In genomic region chr5:128216860-128217531, GRCh38 we compare ENCODE assay signal across 1 cellular context.
TF ChIP-seq lines count a peak whose summit lies in the region.

No MANE protein-coding gene starts in this region.

TF ChIP-seq in HepG2, 621 proteins besides CTCF, POLR2A, EP300 and RAD21:
- TF ChIP-seq HMGA1 (CRISPR knock-in tag; conservative IDR thresholded peaks at IDR 0.05), result no peak
- TF ChIP-seq RORA (CRISPR knock-in tag; IDR thresholded peaks at IDR 0.05), result no peak
- no peak for TF ChIP-seq ZNF180 (CRISPR knock-in tag; IDR thresholded peaks at IDR 0.05; ENCODE audit: borderline replicate concordance, low read depth)
- no peak for TF ChIP-seq BRD4 (CRISPR knock-in tag; IDR thresholded peaks at IDR 0.05)
- TF ChIP-seq ATF5 (CRISPR knock-in tag; IDR thresholded peaks at IDR 0.05; ENCODE audit: low read depth), result no peak
- no peak for TF ChIP-seq HNRNPLL (IDR thresholded peaks at IDR 0.05; ENCODE audit: low read depth, low read length, poor library complexity, severe bottlenecking)
- TF ChIP-seq GPN1 (CRISPR knock-in tag; IDR thresholded peaks at IDR 0.05; ENCODE audit: borderline replicate concordance), result no peak
- no peak for TF ChIP-seq FOXJ3 (CRISPR knock-in tag; IDR thresholded peaks at IDR 0.05; ENCODE audit: borderline replicate concordance)
- TF ChIP-seq ZFP36 (IDR thresholded peaks at IDR 0.05; ENCODE audit: borderline replicate concordance, low read depth, low read length, partially characterized antibody), result no peak
- no peak for TF ChIP-seq EEA1 (CRISPR knock-in tag; IDR thresholded peaks at IDR 0.05; ENCODE audit: borderline replicate concordance)
- no peak for TF ChIP-seq CC2D1A (CRISPR knock-in tag; IDR thresholded peaks at IDR 0.05)
- TF ChIP-seq ZNF652 (CRISPR knock-in tag; IDR thresholded peaks at IDR 0.05; ENCODE audit: borderline replicate concordance, low read depth), result no peak
TF ChIP-seq in HepG2: peak in this region for 0.
